In the genomic region with DNA sequence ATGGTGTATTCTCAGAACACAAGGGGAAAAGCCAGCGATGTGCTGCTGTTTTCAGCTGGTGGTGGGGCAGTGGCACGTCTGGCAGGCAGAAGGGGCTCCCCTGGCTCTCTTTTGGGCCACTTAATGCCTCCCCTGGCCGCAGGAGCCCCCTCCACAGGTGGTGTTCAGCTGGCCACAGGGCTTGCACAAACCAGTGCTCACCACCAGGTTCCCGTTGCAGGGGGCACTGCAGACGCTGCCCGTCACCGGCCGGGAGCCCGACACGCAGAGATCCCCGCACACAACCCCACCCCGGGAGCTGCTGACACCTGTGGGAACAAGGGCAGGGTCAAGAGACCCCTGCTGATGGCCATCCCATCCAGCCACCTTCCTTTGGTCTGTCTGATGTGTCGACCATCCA, we compare ENCODE assay signal across 29 cellular contexts. TPM values are rescaled to one million over a fixed set of nuclear protein-coding genes. Genes with fewer than 3 reads are reported as not detected.
"Had no signal": no experiment of that assay in that cellular context is flagged by ENCODE, and none has a peak within 500 bp of the region (broad histone marks: within the 10 kb centered on the region; RNA-seq: fewer than 3 reads in every experiment).

No MANE protein-coding gene starts in this region.

- H3K9me3 Mint-ChIP-seq: immature natural killer cell; naive thymus-derived CD8-positive, alpha-beta T cell; nephron; neural crest cell; stimulated activated effector memory CD8-positive, alpha-beta T cell treated with anti-CD3 and anti-CD28 coated beads, Interleukin-12 subunit alpha, Interleukin-12 subunit beta, amount 100 ng/mL, for 72 hours; stimulated activated naive CD8-positive, alpha-beta T cell treated with anti-CD3 and anti-CD28 coated beads, Interleukin-15, Interleukin-2, amounts not matched to agents 100 ng/mL and 50 ng/mL, for 24 hours had no signal

- DNase-seq: hypothalamus; immature natural killer cell; left ventricle myocardium inferior; mesendoderm; midbrain; mucosa of descending colon; occipital lobe; ovary; retina; right cardiac atrium; sigmoid colon; small intestine; spleen; stimulated activated CD4-positive, alpha-beta T cell treated with anti-CD3 and anti-CD28 coated beads, Interleukin-4, amount 100 ng/mL, for 24 hours; stimulated activated naive CD4-positive, alpha-beta T cell; trophoblast cell; upper lobe of right lung; uterus had no signal

- H3K36me3 Mint-ChIP-seq: immature natural killer cell; naive thymus-derived CD8-positive, alpha-beta T cell; stimulated activated effector memory CD8-positive, alpha-beta T cell treated with anti-CD3 and anti-CD28 coated beads, Interleukin-12 subunit alpha, Interleukin-12 subunit beta, amount 100 ng/mL, for 72 hours had no signal

- H3K4me3 Mint-ChIP-seq: immature natural killer cell; naive thymus-derived CD8-positive, alpha-beta T cell; nephron; neural crest cell; stimulated activated effector memory CD8-positive, alpha-beta T cell treated with anti-CD3 and anti-CD28 coated beads, Interleukin-12 subunit alpha, Interleukin-12 subunit beta, amount 100 ng/mL, for 72 hours; stimulated activated naive CD8-positive, alpha-beta T cell treated with anti-CD3 and anti-CD28 coated beads, Interleukin-15, Interleukin-2, amounts not matched to agents 100 ng/mL and 50 ng/mL, for 24 hours had no signal

- H3K27ac Mint-ChIP-seq: naive thymus-derived CD8-positive, alpha-beta T cell; nephron; progenitor cell of endocrine pancreas; stimulated activated effector memory CD8-positive, alpha-beta T cell treated with anti-CD3 and anti-CD28 coated beads, Interleukin-12 subunit alpha, Interleukin-12 subunit beta, amount 100 ng/mL, for 72 hours; stimulated activated naive CD8-positive, alpha-beta T cell treated with anti-CD3 and anti-CD28 coated beads, Interleukin-15, Interleukin-2, amounts not matched to agents 100 ng/mL and 50 ng/mL, for 24 hours had no signal

- ATAC-seq: mucosa of descending colon; naive thymus-derived CD8-positive, alpha-beta T cell; right cardiac atrium; upper lobe of right lung had no signal

- H3K4me1 Mint-ChIP-seq: naive thymus-derived CD8-positive, alpha-beta T cell; neural crest cell had no signal

RNA-seq across cellular contexts. Expression of gene KRT83, which starts 6.7 kb away (rescaled TPM):
- total RNA-seq: kidney epithelial cell; left ventricle myocardium inferior; lung; mucosa of descending colon; naive thymus-derived CD8-positive, alpha-beta T cell; neural crest cell; occipital lobe; ovary; progenitor cell of endocrine pancreas; pulmonary artery endothelial cell; right cardiac atrium; sigmoid colon; spleen; subcutaneous adipose tissue; thoracic aorta; upper lobe of right lung had no signal

RNA-seq across cellular contexts. Expression of gene KRT81, which starts 23.2 kb away (rescaled TPM):
- total RNA-seq: left ventricle myocardium inferior; mucosa of descending colon; naive thymus-derived CD8-positive, alpha-beta T cell; neural crest cell; occipital lobe; progenitor cell of endocrine pancreas; pulmonary artery endothelial cell; right cardiac atrium; spleen; subcutaneous adipose tissue; upper lobe of right lung; uterus had no signal

RNA-seq across cellular contexts. Expression of gene KRT86, which starts 40.1 kb away (rescaled TPM):
- total RNA-seq: left ventricle myocardium inferior; naive thymus-derived CD8-positive, alpha-beta T cell; neural crest cell; progenitor cell of endocrine pancreas; right cardiac atrium; sigmoid colon had no signal

RNA-seq across cellular contexts. Expression of gene KRT85, which starts 52.8 kb away (rescaled TPM):
- total RNA-seq: kidney epithelial cell; left ventricle myocardium inferior; lung; mucosa of descending colon; naive thymus-derived CD8-positive, alpha-beta T cell; neural crest cell; occipital lobe; ovary; progenitor cell of endocrine pancreas; right cardiac atrium; sigmoid colon; subcutaneous adipose tissue; thoracic aorta; upper lobe of right lung had no signal
